37 cellular contexts compared by ENCODE assay signal in the genomic region with DNA sequence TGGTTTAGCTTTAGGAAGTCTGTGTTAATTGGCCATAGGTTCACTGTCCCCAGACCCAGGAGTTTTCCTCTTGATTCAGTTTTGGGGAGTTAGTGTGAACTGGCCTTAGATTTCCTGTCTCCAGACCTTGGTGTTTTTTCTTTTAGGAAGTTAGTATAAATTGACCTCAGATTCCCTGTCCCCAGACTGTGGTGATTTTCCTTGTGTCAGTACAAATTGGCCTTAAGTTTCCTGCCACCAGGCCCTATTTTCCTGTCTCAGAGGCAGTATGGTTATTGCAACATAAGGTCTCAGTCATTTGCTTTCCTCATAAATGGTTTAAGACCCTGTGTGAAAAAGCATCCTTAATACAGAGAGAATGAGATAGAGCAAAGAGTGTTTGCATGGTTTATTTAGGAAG.
"Had no signal": no experiment of that assay in that cellular context is flagged by ENCODE, and none has a peak within 500 bp of the region (broad histone marks: within the 10 kb centered on the region; RNA-seq: fewer than 3 reads in every experiment).

No MANE protein-coding gene starts in this region.

- H3K27me3 Mint-ChIP-seq: activated CD4-positive, alpha-beta memory T cell treated with anti-CD3 and anti-CD28 coated beads for 36 hours; activated CD4-positive, alpha-beta T cell treated with anti-CD3 and anti-CD28 coated beads for 36 hours; activated CD4-positive, alpha-beta T cell treated with anti-CD3 and anti-CD28 coated beads, Interleukin-2, amount 10 ng/mL, durations not matched to agents 24 days and 14 days; activated CD8-positive, alpha-beta memory T cell treated with anti-CD3 and anti-CD28 coated beads, Interleukin-2, amount 10 ng/mL, durations not matched to agents 7 days and 5 days; activated naive CD4-positive, alpha-beta T cell treated with anti-CD3 and anti-CD28 coated beads, Interleukin-2, amount 50 U/mL, for 24 hours; activated naive CD8-positive, alpha-beta T cell treated with anti-CD3 and anti-CD28 coated beads for 36 hours; activated naive CD8-positive, alpha-beta T cell treated with anti-CD3 and anti-CD28 coated beads, Interleukin-2, amount 50 U/mL, for 24 hours; brain; dendritic cell treated with granulocyte-macrophage colony-stimulating factor and Interleukin-4, amounts not matched to agents 40 ng/mL and 50 ng/mL, for 4 days; T-helper 17 cell had no signal

- H3K27me3 ChIP-seq: adrenal gland, breast epithelium, cardiac muscle cell, colonic mucosa, esophagus squamous epithelium, gastroesophageal sphincter had no signal

- H3K4me3 ChIP-seq: adrenal gland, breast epithelium, cardiac muscle cell, colonic mucosa, dorsolateral prefrontal cortex, esophagus squamous epithelium, gastroesophageal sphincter had no signal

- H3K4me3 Mint-ChIP-seq: activated CD4-positive, alpha-beta memory T cell treated with anti-CD3 and anti-CD28 coated beads for 36 hours; activated CD4-positive, alpha-beta T cell treated with anti-CD3 and anti-CD28 coated beads for 36 hours; activated CD4-positive, alpha-beta T cell treated with anti-CD3 and anti-CD28 coated beads, Interleukin-2, amount 10 ng/mL, durations not matched to agents 24 days and 14 days; activated CD8-positive, alpha-beta memory T cell treated with anti-CD3 and anti-CD28 coated beads, Interleukin-2, amount 10 ng/mL, durations not matched to agents 7 days and 5 days; activated CD8-positive, alpha-beta T cell treated with anti-CD3 and anti-CD28 coated beads, Interleukin-2, amount 10 ng/mL, durations not matched to agents 7 days and 5 days; activated naive CD4-positive, alpha-beta T cell treated with anti-CD3 and anti-CD28 coated beads for 36 hours; activated naive CD4-positive, alpha-beta T cell treated with anti-CD3 and anti-CD28 coated beads, Interleukin-2, amount 50 U/mL, for 24 hours; activated naive CD8-positive, alpha-beta T cell treated with anti-CD3 and anti-CD28 coated beads for 36 hours; activated naive CD8-positive, alpha-beta T cell treated with anti-CD3 and anti-CD28 coated beads, Interleukin-2, amount 50 U/mL, for 24 hours; activated T-helper 1 cell treated with anti-CD3 and anti-CD28 coated beads, Interleukin-12 subunit alpha, Interleukin-12 subunit beta, Interleukin-2, Interleukin-4 antibody, amounts not matched to agents 30 ng/mL and 10 ng/mL and 1 ng/mL, durations not matched to agents 14 hours and 24 hours and 36 hours; brain; dendritic cell treated with granulocyte-macrophage colony-stimulating factor and Interleukin-4, amounts not matched to agents 40 ng/mL and 50 ng/mL, for 4 days; T-helper 17 cell; T-helper 2 cell treated with Interferon-gamma antibody and Interleukin-4, amounts not matched to agents 5 μg/mL and 100 μg/mL, for 36 hours had no signal

- ATAC-seq: activated CD4-positive, alpha-beta T cell treated with anti-CD3 and anti-CD28 coated beads for 36 hours; activated CD8-positive, alpha-beta memory T cell treated with anti-CD3 and anti-CD28 coated beads, Interleukin-2, amount 10 ng/mL, durations not matched to agents 7 days and 5 days; activated CD8-positive, alpha-beta T cell treated with anti-CD3 and anti-CD28 coated beads, Interleukin-2, amount 10 ng/mL, durations not matched to agents 7 days and 5 days; activated naive CD8-positive, alpha-beta T cell treated with anti-CD3 and anti-CD28 coated beads, Interleukin-2, amount 50 U/mL, for 24 hours; gastroesophageal sphincter; T-helper 17 cell had no signal

- H3K4me1 ChIP-seq: adrenal gland, breast epithelium, colonic mucosa, esophagus squamous epithelium, gastroesophageal sphincter had no signal

- H3K4me1 Mint-ChIP-seq: activated CD4-positive, alpha-beta T cell treated with anti-CD3 and anti-CD28 coated beads for 36 hours; activated CD4-positive, alpha-beta T cell treated with anti-CD3 and anti-CD28 coated beads, Interleukin-2, amount 10 ng/mL, durations not matched to agents 24 days and 14 days; activated CD8-positive, alpha-beta memory T cell treated with anti-CD3 and anti-CD28 coated beads, Interleukin-2, amount 10 ng/mL, durations not matched to agents 7 days and 5 days; activated naive CD4-positive, alpha-beta T cell treated with anti-CD3 and anti-CD28 coated beads, Interleukin-2, amount 50 U/mL, for 24 hours; activated naive CD8-positive, alpha-beta T cell treated with anti-CD3 and anti-CD28 coated beads for 36 hours; activated naive CD8-positive, alpha-beta T cell treated with anti-CD3 and anti-CD28 coated beads, Interleukin-2, amount 50 U/mL, for 24 hours; brain; T-helper 17 cell had no signal

- H3K36me3 Mint-ChIP-seq: activated CD4-positive, alpha-beta memory T cell treated with anti-CD3 and anti-CD28 coated beads for 36 hours; activated CD8-positive, alpha-beta memory T cell treated with anti-CD3 and anti-CD28 coated beads, Interleukin-2, amount 10 ng/mL, durations not matched to agents 7 days and 5 days; activated naive CD4-positive, alpha-beta T cell treated with anti-CD3 and anti-CD28 coated beads, Interleukin-2, amount 50 U/mL, for 24 hours; activated naive CD8-positive, alpha-beta T cell treated with anti-CD3 and anti-CD28 coated beads for 36 hours; brain had no signal

- H3K27ac ChIP-seq: adrenal gland, breast epithelium, cardiac muscle cell, colonic mucosa, dorsolateral prefrontal cortex, epithelial cell of prostate, esophagus squamous epithelium, gastroesophageal sphincter had no signal

- H3K36me3 ChIP-seq: adrenal gland, breast epithelium, cardiac muscle cell, colonic mucosa, esophagus squamous epithelium, gastroesophageal sphincter had no signal

- H3K9me3 ChIP-seq: adrenal gland, breast epithelium, colonic mucosa, esophagus squamous epithelium, gastroesophageal sphincter had no signal

- DNase-seq: activated CD4-positive, alpha-beta memory T cell treated with anti-CD3 and anti-CD28 coated beads for 36 hours; activated CD4-positive, alpha-beta T cell treated with anti-CD3 and anti-CD28 coated beads for 36 hours; activated CD4-positive, alpha-beta T cell treated with anti-CD3 and anti-CD28 coated beads, Interleukin-2, amount 10 ng/mL, durations not matched to agents 24 days and 14 days; activated CD4-positive, CD25-positive, alpha-beta regulatory T cell; activated CD4-positive, CD25-positive, alpha-beta regulatory T cell treated with anti-CD3 and anti-CD28 coated beads, Interleukin-2, amount 50 U/mL, for 72 hours; activated CD8-positive, alpha-beta memory T cell treated with anti-CD3 and anti-CD28 coated beads, Interleukin-2, amount 10 ng/mL, durations not matched to agents 7 days and 5 days; activated CD8-positive, alpha-beta memory T cell treated with anti-CD3 and anti-CD28 coated beads, Interleukin-2, amount 50 U/mL, for 4 hours; activated CD8-positive, alpha-beta T cell treated with anti-CD3 and anti-CD28 coated beads, Interleukin-2, amount 10 ng/mL, durations not matched to agents 7 days and 5 days; activated effector memory CD4-positive, alpha-beta T cell treated with anti-CD3 and anti-CD28 coated beads, Interleukin-2, amount 50 U/mL, for 16 hours; activated naive CD4-positive, alpha-beta T cell treated with anti-CD3 and anti-CD28 coated beads for 36 hours; activated naive CD8-positive, alpha-beta T cell treated with anti-CD3 and anti-CD28 coated beads for 36 hours; activated naive CD8-positive, alpha-beta T cell treated with anti-CD3 and anti-CD28 coated beads, Interleukin-2, amount 50 U/mL, for 24 hours; activated T-cell treated with anti-CD3 and anti-CD28 coated beads, Interleukin-2, amount 50 U/mL, for 1 hour; activated T-cell treated with anti-CD3 and anti-CD28 coated beads, Interleukin-2, amount 50 U/mL, for 48 hours; adrenal gland; amygdala; aorta; central memory CD4-positive, alpha-beta T cell; cerebellar nuclear complex; colonic mucosa; dorsolateral prefrontal cortex; effector memory CD4-positive, alpha-beta T cell; esophagus squamous epithelium; foreskin melanocyte; T-helper 1 cell; T-helper 17 cell; T1000 had no signal

- H3K27ac Mint-ChIP-seq: activated CD4-positive, alpha-beta memory T cell treated with anti-CD3 and anti-CD28 coated beads for 36 hours; activated CD4-positive, alpha-beta T cell treated with anti-CD3 and anti-CD28 coated beads for 36 hours; activated CD4-positive, alpha-beta T cell treated with anti-CD3 and anti-CD28 coated beads, Interleukin-2, amount 10 ng/mL, durations not matched to agents 24 days and 14 days; activated CD8-positive, alpha-beta memory T cell treated with anti-CD3 and anti-CD28 coated beads, Interleukin-2, amount 10 ng/mL, durations not matched to agents 7 days and 5 days; activated CD8-positive, alpha-beta T cell treated with anti-CD3 and anti-CD28 coated beads, Interleukin-2, amount 10 ng/mL, durations not matched to agents 7 days and 5 days; activated naive CD4-positive, alpha-beta T cell treated with anti-CD3 and anti-CD28 coated beads for 36 hours; activated naive CD4-positive, alpha-beta T cell treated with anti-CD3 and anti-CD28 coated beads, Interleukin-2, amount 50 U/mL, for 24 hours; activated naive CD8-positive, alpha-beta T cell treated with anti-CD3 and anti-CD28 coated beads for 36 hours; activated naive CD8-positive, alpha-beta T cell treated with anti-CD3 and anti-CD28 coated beads, Interleukin-2, amount 50 U/mL, for 24 hours; activated T-helper 1 cell treated with anti-CD3 and anti-CD28 coated beads, Interleukin-12 subunit alpha, Interleukin-12 subunit beta, Interleukin-2, Interleukin-4 antibody, amounts not matched to agents 30 ng/mL and 10 ng/mL and 1 ng/mL, durations not matched to agents 14 hours and 24 hours and 36 hours; activated T-helper 2 cell treated with anti-CD3 and anti-CD28 coated beads, Interferon-gamma antibody, Interleukin-2, Interleukin-4, amounts not matched to agents 10 μg/mL and 5 μg/mL and 100 μg/mL, durations not matched to agents 14 hours and 24 hours and 36 hours; dendritic cell treated with granulocyte-macrophage colony-stimulating factor and Interleukin-4, amounts not matched to agents 40 ng/mL and 50 ng/mL, for 4 days; T-helper 17 cell; T-helper 2 cell treated with Interferon-gamma antibody and Interleukin-4, amounts not matched to agents 5 μg/mL and 100 μg/mL, for 36 hours had no signal

- H3K9me3 Mint-ChIP-seq: activated CD4-positive, alpha-beta memory T cell treated with anti-CD3 and anti-CD28 coated beads for 36 hours; activated CD4-positive, alpha-beta T cell treated with anti-CD3 and anti-CD28 coated beads, Interleukin-2, amount 10 ng/mL, durations not matched to agents 24 days and 14 days; activated naive CD4-positive, alpha-beta T cell treated with anti-CD3 and anti-CD28 coated beads for 36 hours; activated naive CD4-positive, alpha-beta T cell treated with anti-CD3 and anti-CD28 coated beads, Interleukin-2, amount 50 U/mL, for 24 hours; activated naive CD8-positive, alpha-beta T cell treated with anti-CD3 and anti-CD28 coated beads, Interleukin-2, amount 50 U/mL, for 24 hours; dendritic cell treated with granulocyte-macrophage colony-stimulating factor and Interleukin-4, amounts not matched to agents 40 ng/mL and 50 ng/mL, for 4 days had no signal
